ENCODE assay signal across 20 cellular contexts in the genomic region with DNA sequence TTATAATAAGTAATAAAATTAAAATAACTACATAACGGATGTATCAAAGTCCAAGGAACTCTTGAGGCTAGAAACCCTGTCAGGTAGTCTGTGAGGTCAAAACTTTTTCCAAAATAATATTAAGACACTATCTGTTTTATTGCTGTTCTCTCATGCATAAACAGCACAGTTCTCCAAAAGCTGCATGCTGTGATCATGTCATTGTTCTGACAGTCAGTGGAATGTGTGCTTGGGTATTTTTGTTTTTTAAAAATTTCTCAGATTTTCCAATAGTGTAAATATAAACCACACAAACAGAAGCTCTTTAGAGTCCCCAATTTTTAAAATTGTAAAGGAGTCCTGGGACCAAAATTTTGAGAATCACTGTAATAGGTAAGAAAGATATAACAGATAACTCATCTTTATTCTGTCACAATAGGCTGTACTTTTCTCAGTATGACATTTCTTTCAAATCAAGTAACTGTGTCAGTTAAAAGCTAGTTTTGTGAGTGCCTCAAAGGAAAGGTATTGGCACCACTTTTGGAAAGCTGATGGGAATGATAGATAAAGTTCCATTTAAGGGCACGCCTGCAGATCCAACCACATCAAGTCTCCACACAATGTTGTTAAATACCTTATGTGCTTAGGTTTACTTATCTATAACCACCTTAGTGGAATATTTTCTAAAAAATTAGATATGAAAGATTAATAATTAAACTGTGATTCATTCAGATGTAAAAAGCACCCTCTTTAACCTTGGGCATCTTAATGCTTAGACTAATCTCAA.
"Had no signal": no experiment of that assay in that cellular context is flagged by ENCODE, and none has a peak within 500 bp of the region (broad histone marks: within the 10 kb centered on the region; RNA-seq: fewer than 3 reads in every experiment).

No MANE protein-coding gene starts in this region.

- H3K4me3 Mint-ChIP-seq: naive thymus-derived CD8-positive, alpha-beta T cell had no signal

- FAIRE-seq: endometrium, frontal cortex, islet of Langerhans had no signal

- H3K9me3 Mint-ChIP-seq: naive thymus-derived CD8-positive, alpha-beta T cell had no signal

- H3K36me3 ChIP-seq: thyroid gland, uterus had no signal

- DNase-seq: effector memory CD4-positive, alpha-beta T cell; heart left ventricle; hippocampal formation; kidney glomerular epithelial cell; mammary epithelial cell; mucosa of descending colon; naive thymus-derived CD8-positive, alpha-beta T cell; right cardiac atrium; stimulated activated CD4-positive, alpha-beta T cell treated with anti-CD3 and anti-CD28 coated beads, Interleukin-2, amount 100 ng/mL, for 48 hours; stimulated activated naive CD4-positive, alpha-beta T cell treated with Interleukin-2 at 50 U/mL for 16 hours; thyroid gland; upper lobe of left lung; uterus had no signal

- H3K9me3 ChIP-seq: heart left ventricle, mucosa of descending colon, suprapubic skin, thyroid gland, upper lobe of left lung, uterus had no signal

- H3K4me3 ChIP-seq: heart left ventricle, mucosa of descending colon, smooth muscle cell, suprapubic skin, thyroid gland, upper lobe of left lung, uterus had no signal

- ATAC-seq: esophagus mucosa; heart left ventricle; left lobe of liver; mucosa of descending colon; naive thymus-derived CD8-positive, alpha-beta T cell; right cardiac atrium had no signal

- H3K4me1 ChIP-seq: suprapubic skin, uterus had no signal

- H3K4me2 ChIP-seq: smooth muscle cell had no signal

- H3K27ac Mint-ChIP-seq: naive thymus-derived CD8-positive, alpha-beta T cell had no signal

- H3K27me3 Mint-ChIP-seq: naive thymus-derived CD8-positive, alpha-beta T cell had no signal

- H3K27me3 ChIP-seq: heart left ventricle, suprapubic skin, thyroid gland, upper lobe of left lung, uterus had no signal

- H3K27ac ChIP-seq: heart left ventricle, suprapubic skin, upper lobe of left lung, uterus had no signal
